Comparison of ENCODE assay signal across 8 cellular contexts in genomic region chr4:76377922-76378321, GRCh38. TPM values are rescaled to one million over a fixed set of nuclear protein-coding genes. Genes with fewer than 3 reads are reported as not detected.
DNase-seq lines count a peak whose midpoint lies in the region; ATAC-seq and TF ChIP-seq lines count a peak whose summit lies in the region.

No MANE protein-coding gene starts in this region.

- H3K27ac Mint-ChIP-seq in activated CD4-positive, alpha-beta memory T cell treated with anti-CD3 and anti-CD28 coated beads for 36 hours: no peak overlapping the region

- no peak overlapping the region for H3K9ac ChIP-seq in DND-41 (ENCODE audit: low read depth, low read length)

- no peaks in the 10 kb centered on the region for H3K9me3 Mint-ChIP-seq in activated CD4-positive, alpha-beta memory T cell treated with anti-CD3 and anti-CD28 coated beads for 36 hours

- H3K27me3 Mint-ChIP-seq in activated CD4-positive, alpha-beta memory T cell treated with anti-CD3 and anti-CD28 coated beads for 36 hours: no peaks in the 10 kb centered on the region

- no peaks in the 10 kb centered on the region for H3K36me3 Mint-ChIP-seq in activated CD4-positive, alpha-beta memory T cell treated with anti-CD3 and anti-CD28 coated beads for 36 hours

- no peaks in the 10 kb centered on the region for H3K36me3 ChIP-seq in DND-41 (ENCODE audit: insufficient read depth, low read length)

- DNase-seq in DND-41: no peak
- DNase-seq in HuH-7 (ENCODE audit: low spot score): peak; percentile 24
- peak; percentile 64 for DNase-seq in activated CD4-positive, alpha-beta memory T cell treated with anti-CD3 and anti-CD28 coated beads for 36 hours
- DNase-seq in glomerular visceral epithelial cell (ENCODE audit: extremely low spot score): peak; percentile 21
- peak; percentile 44 for DNase-seq in stimulated activated CD4-positive, alpha-beta T cell treated with anti-CD3 and anti-CD28 coated beads, Interleukin-4, amount 100 ng/mL, for 24 hours
- no peak for DNase-seq in SW480 (ENCODE audit: low spot score)

- no peak overlapping the region for H3K27ac ChIP-seq in DND-41 (ENCODE audit: low read length)

- H3K4me1 ChIP-seq in DND-41 (ENCODE audit: insufficient read depth, low read length): no peaks in the 10 kb centered on the region

- CTCF ChIA-PET in activated CD4-positive, alpha-beta memory T cell treated with anti-CD3 and anti-CD28 coated beads for 36 hours (lab: Charles Lee): interaction anchor here (0.6 to 6.3 kb wide), 40 partner anchors 9 to 783 kb away, joined by 3 to 274 read pairs (median 5); partner anchors contain the start of genes NUP54, SCARB2 and STBD1

- H4K20me1 ChIP-seq in DND-41 (ENCODE audit: insufficient read depth, low read length): no peaks in the 10 kb centered on the region

- POLR2A ChIA-PET in activated CD4-positive, alpha-beta memory T cell treated with anti-CD3 and anti-CD28 coated beads for 36 hours (lab: Charles Lee): no interaction called here

- no peak overlapping the region for H3K4me3 ChIP-seq in DND-41 (ENCODE audit: low read depth in 1 of 2, low read length in 2 of 2)

- peak; percentile 44 for TF ChIP-seq CTCF in DND-41 (IDR thresholded peaks at IDR 0.05; ENCODE audit: borderline replicate concordance, extremely low read depth, low read length, poor library complexity, severe bottlenecking)

- H3K4me1 Mint-ChIP-seq in activated CD4-positive, alpha-beta memory T cell treated with anti-CD3 and anti-CD28 coated beads for 36 hours (ENCODE audit: low read depth): no peaks in the 10 kb centered on the region

- H3K4me3 Mint-ChIP-seq in activated CD4-positive, alpha-beta memory T cell treated with anti-CD3 and anti-CD28 coated beads for 36 hours: no peak overlapping the region

- no peaks in the 10 kb centered on the region for H3K9me3 ChIP-seq in DND-41 (ENCODE audit: insufficient read depth, low read length, severe bottlenecking)

- intact Hi-C loops in activated CD4-positive, alpha-beta memory T cell treated with anti-CD3 and anti-CD28 coated beads for 36 hours (cut with micrococcal nuclease): loop anchor here (1.0 to 5.0 kb wide), 4 partner anchors 71 to 198 kb away; partner anchors contain the start of genes FAM47E and STBD1

- H3K79me2 ChIP-seq in DND-41 (ENCODE audit: insufficient read depth, low read length): no peaks in the 10 kb centered on the region

- ATAC-seq in DND-41 (ENCODE audit: insufficient read depth, low read depth) (no peak), HG02588 (IDR thresholded peaks at IDR 0.05; ENCODE audit: unreplicated experiment) (no peak), GM19324 (IDR thresholded peaks at IDR 0.05; ENCODE audit: low FRiP score, unreplicated experiment) (no peak)

- H2AFZ ChIP-seq in DND-41 (ENCODE audit: low read depth, low read length): no peak overlapping the region

- H3K27me3 ChIP-seq in DND-41 (ENCODE audit: insufficient read depth, low read length, poor library complexity): no peaks in the 10 kb centered on the region

- H3K4me2 ChIP-seq in DND-41 (ENCODE audit: insufficient read depth, low read length): no peak overlapping the region

RNA-seq across cellular contexts. Expression of gene CCDC158, which starts 43.0 kb away (rescaled TPM):
- total RNA-seq in activated CD4-positive, alpha-beta memory T cell treated with anti-CD3 and anti-CD28 coated beads for 36 hours: not detected

RNA-seq across cellular contexts. Expression of gene SHROOM3, which starts 57.1 kb away (rescaled TPM):
- not detected for total RNA-seq in activated CD4-positive, alpha-beta memory T cell treated with anti-CD3 and anti-CD28 coated beads for 36 hours

Comparison
In these comparisons a context has a peak if more than half of its experiments do, and no peak if none do; other contexts are left out.
1. DNase-seq: peak in HuH-7 (single experiment), activated CD4-positive, alpha-beta memory T cell treated with anti-CD3 and anti-CD28 coated beads for 36 hours (single experiment), glomerular visceral epithelial cell (single experiment) and stimulated activated CD4-positive, alpha-beta T cell treated with anti-CD3 and anti-CD28 coated beads, Interleukin-4, amount 100 ng/mL, for 24 hours (single experiment); none in DND-41 (single experiment) and SW480 (single experiment).